8 cellular contexts compared by ENCODE assay signal in genomic region chr16:21708533-21709115, GRCh38. TPM values are rescaled to one million over a fixed set of nuclear protein-coding genes. Genes with fewer than 3 reads are reported as not detected.
DNase-seq lines count a peak whose midpoint lies in the region; ATAC-seq and TF ChIP-seq lines count a peak whose summit lies in the region.

No MANE protein-coding gene starts in this region.

- intact Hi-C loops in left colon (cut with DNase I, micrococcal nuclease), result loop anchor here in 1 of 2 donors (5.0 kb wide), 2 partner anchors 51 to 121 kb away; no protein-coding TSS in a partner anchor

- peak; percentile 81 for TF ChIP-seq CTCF in GM13977 (IDR thresholded peaks at IDR 0.05; ENCODE audit: extremely low read depth, insufficient read depth, missing control alignments)
- TF ChIP-seq CTCF in cardiac fibroblast (IDR thresholded peaks at IDR 0.05; ENCODE audit: low read depth, low read length), result peak; percentile 82

- H3K4me3 ChIP-seq in cardiac fibroblast (replicated peaks in 1 of 2; ENCODE audit: low read depth in 2 of 2, low read length in 2 of 2), result no peak overlapping the region

- in situ Hi-C loops in GM13977 (cut with MboI; ENCODE audit: low pct_unique_long_range_greater_than_20kb, low sequenced_read_pairs, unreplicated experiment), result loop anchor here (10.0 kb wide), 1 partner anchor 54 kb away; the partner anchor contains the start of gene IGSF6

- DNase-seq in A172 (ENCODE audit: low spot score) (peak; percentile 54), GM13977 (ENCODE audit: low spot score) (peak; percentile 80), NCI-H2227 (lab: John Stamatoyannopoulos, UW; ENCODE audit: unreplicated experiment) (peak; percentile 84), cardiac fibroblast (ENCODE audit: low read depth in 2 of 2) (peak; percentile 79 to 84), left colon (peak; percentile 53 to 85)
- DNase-seq in activated CD4-positive, CD25-positive, alpha-beta regulatory T cell treated with anti-CD3 and anti-CD28 coated beads, Interleukin-2, amount 50 U/mL, for 16 hours (ENCODE audit: low read depth, low spot score), result peak; percentile 76
- DNase-seq in stimulated activated CD4-positive, alpha-beta T cell treated with anti-CD3 and anti-CD28 coated beads, Interleukin-4, amount 100 ng/mL, for 1 hour, result peak; percentile 79

- ATAC-seq in left colon, result peak; percentile 83
- no peak for ATAC-seq in GM18861 (IDR thresholded peaks at IDR 0.05; ENCODE audit: unreplicated experiment)

RNA-seq across cellular contexts. Expression of gene OTOA, which starts 44.9 kb away (rescaled TPM):
- total RNA-seq in A172 (2014; rRNA removed; shearing (Covaris generic)), result 0.09 TPM in 1 of 2 replicates, not detected in the other
- total RNA-seq in left colon, result under 1 TPM in 1 of 2 donors, not detected in 1; 0.11 TPM

RNA-seq across cellular contexts. Expression of gene IGSF6, which starts 56.2 kb away (rescaled TPM):
- not detected in 2 replicates for total RNA-seq in A172 (2014; rRNA removed; shearing (Covaris generic))
- 1 to 10 TPM; 1.1 to 5.2 TPM for total RNA-seq in left colon
